ENCODE assay signal across 6 cellular contexts in genomic region chr20:63538204-63539091, GRCh38. TPM values are rescaled to one million over a fixed set of nuclear protein-coding genes. Genes with fewer than 3 reads are reported as not detected.
DNase-seq lines count a peak whose midpoint lies in the region; ATAC-seq, FAIRE-seq and TF ChIP-seq lines count a peak whose summit lies in the region.

No MANE protein-coding gene starts in this region.

- no peaks in the 10 kb centered on the region for H3K9me3 Mint-ChIP-seq in activated B cell treated with CpG ODN at 0.5 μM for 24 hours

- no peaks in the 10 kb centered on the region for H4K20me1 ChIP-seq in HepG2 (ENCODE audit: insufficient read depth, low read length)

- H3K4me2 ChIP-seq in HepG2 (ENCODE audit: low read depth, low read length) = peak overlapping the region; percentile 89

- no peaks in the 10 kb centered on the region for H3K27me3 Mint-ChIP-seq in activated B cell treated with CpG ODN at 0.5 μM for 24 hours

- TF ChIP-seq EP300 in HepG2 (IDR thresholded peaks at IDR 0.05; ENCODE audit: low read depth in 2 of 2, low read length in 2 of 2) = no peak
- no peak for TF ChIP-seq EP300 in HepG2 (CRISPR knock-in tag; IDR thresholded peaks at IDR 0.05; ENCODE audit: borderline replicate concordance)

- DNase-seq in NCI-H748 (lab: John Stamatoyannopoulos, UW; ENCODE audit: unreplicated experiment) = peak; percentile 58
- no peak for DNase-seq in NCI-H748 treated with DMSO at 0.1 percent for 48 hours (lab: John Stamatoyannopoulos, UW)
- DNase-seq in activated B cell treated with CpG ODN at 0.5 μM for 24 hours = no peak
- DNase-seq in HepG2 (ENCODE audit: low spot score) = peak; percentile 67
- DNase-seq in AG08396 (ENCODE audit: low spot score) = no peak
- DNase-seq in islet precursor cell = no peak

- peak overlapping the region; percentile 37 to 76 (median 64); a peak in 4 of 6 replicates for H3K4me3 ChIP-seq in HepG2 (replicated peaks in 1 of 3; ENCODE audit: insufficient read depth in 1 of 3, low read depth in 2 of 3, low read length in 3 of 3)

- in situ Hi-C loops in HepG2 (cut with HindIII; ENCODE audit: extremely low pct_ligation_motif_present, low pct_unique_long_range_greater_than_20kb) = loop anchor here (5.0 kb wide), 1 partner anchor 39 kb away; no protein-coding TSS in a partner anchor

- H3K36me3 Mint-ChIP-seq in activated B cell treated with CpG ODN at 0.5 μM for 24 hours (ENCODE audit: low read depth) = no peaks in the 10 kb centered on the region

- H3K27me3 ChIP-seq in HepG2 (ENCODE audit: control insufficient read depth in 1 of 2, insufficient read depth in 2 of 2, low read length in 2 of 2) = peaks cover 49 to 69% of the 10 kb centered on the region in 2 experiments

- H3K36me3 ChIP-seq in HepG2 (replicated peaks in 1 of 2; ENCODE audit: control insufficient read depth in 1 of 2, insufficient read depth in 2 of 2, low read length in 2 of 2) = no peaks in the 10 kb centered on the region

- no peaks in the 10 kb centered on the region for H3K79me2 ChIP-seq in HepG2 (ENCODE audit: insufficient read depth, low read length)

- peak; percentile 2 for ATAC-seq in activated B cell treated with CpG ODN at 0.5 μM for 24 hours (ENCODE audit: low read depth)
- ATAC-seq in HepG2 = peak; percentile 50

- no TSS peak for BruUV-seq in HepG2 (replicated peaks; lab: Mats Ljungman, UMichigan)

- POLR2A ChIA-PET in activated B cell treated with CpG ODN at 0.5 μM for 24 hours (lab: Charles Lee) = interaction anchor here (0.5 to 10.6 kb wide), 35 partner anchors 9 to 541 kb away, joined by 3 to 179 read pairs (median 5); partner anchors contain the start of genes ARFRP1, FNDC11, GMEB2 and HELZ2
- POLR2A ChIA-PET in HepG2 (lab: Yijun Ruan, JAX) = interaction anchor here (0.7 to 2.7 kb wide), 27 partner anchors 8 to 543 kb away, joined by 3 to 26 read pairs (median 5); partner anchors contain the start of genes GMEB2, HELZ2, LIME1 and PPDPF

- H2AFZ ChIP-seq in HepG2 (ENCODE audit: low read length) = no peak overlapping the region

- H3K27ac Mint-ChIP-seq in activated B cell treated with CpG ODN at 0.5 μM for 24 hours = peak overlapping the region; percentile 80

- H3K9ac ChIP-seq in HepG2 (ENCODE audit: insufficient read depth, low read depth, low read length) = 0 out of 2 replicates have a peak overlapping the region, but pooled peaks have one; percentile 53

- no peaks in the 10 kb centered on the region for H3K9me3 ChIP-seq in HepG2 (ENCODE audit: low read length)

- TF ChIP-seq POLR2A in HepG2 (IDR thresholded peaks at IDR 0.05; ENCODE audit: insufficient read depth in 1 of 2, low read depth in 2 of 2, low read length in 2 of 2) = no peak

- intact Hi-C loops in activated B cell treated with CpG ODN at 0.5 μM for 24 hours (cut with micrococcal nuclease) (loop anchor here (1.0 to 5.0 kb wide), 11 partner anchors 15 to 519 kb away; partner anchors contain the start of genes ARFRP1, C20orf204, LIME1 and SLC2A4RG), HepG2 (cut with micrococcal nuclease; ENCODE audit: unreplicated experiment) (loop anchor here (1.0 to 10.0 kb wide), 7 partner anchors 35 to 434 kb away; partner anchors contain the start of genes GMEB2, LIME1, RTEL1 and SLC2A4RG)

- no peak for TF ChIP-seq RAD21 in HepG2 (CRISPR knock-in tag; IDR thresholded peaks at IDR 0.05)

- TF ChIP-seq CTCF in activated B cell treated with CpG ODN at 0.5 μM for 24 hours (IDR thresholded peaks at IDR 0.05) (no peak), HepG2 (CRISPR knock-in tag; IDR thresholded peaks at IDR 0.05) (no peak; the same call in 1 of the 2 replicates)

- 23% methylated on average over 26 of the region's 27 CpGs for WGBS in HepG2 (ENCODE audit: low lambda C conversion rate)

- no peak overlapping the region for H3K27ac ChIP-seq in HepG2 (ENCODE audit: extremely low read length, insufficient read depth, low read length)

- CTCF ChIA-PET in activated B cell treated with CpG ODN at 0.5 μM for 24 hours (lab: Charles Lee) (interaction anchor here (0.9 to 3.1 kb wide), 21 partner anchors 13 to 501 kb away, joined by 3 to 27 read pairs (median 4); partner anchors contain the start of genes ARFRP1, GMEB2, HELZ2 and RTEL1), HepG2 (lab: Yijun Ruan, JAX; ENCODE audit: low intra/inter-chr PET ratio, low total read pairs) (interaction anchor here (1.1 to 2.7 kb wide), 6 partner anchors 35 to 531 kb away, joined by 3 to 29 read pairs (median 8); partner anchors contain the start of genes HELZ2 and TPD52L2)

- FAIRE-seq in HepG2 (lab: Jason Lieb, UNC) = no peak

- H3K4me1 ChIP-seq in HepG2 (ENCODE audit: insufficient read depth, low read length) = peaks cover 48% of the 10 kb centered on the region

- peaks cover 31% of the 10 kb centered on the region for H3K4me1 Mint-ChIP-seq in activated B cell treated with CpG ODN at 0.5 μM for 24 hours

- H3K4me3 Mint-ChIP-seq in activated B cell treated with CpG ODN at 0.5 μM for 24 hours = peak overlapping the region; percentile 80

RNA-seq across cellular contexts. Expression of gene PTK6, which starts 1.3 kb away (rescaled TPM):
- total RNA-seq in activated B cell treated with CpG ODN at 0.5 μM for 24 hours (0.49 and 0.69 TPM in 2 replicates), HepG2 (2016; rRNA removed; fragmentation: Illumina TruSeq; extraction: Trizol) (not detected in 2 replicates)
- total RNA-seq in HepG2 (2016; cell fraction: cytosol; rRNA removed; fragmentation: Illumina TruSeq; extraction: Trizol; ENCODE audit: low read depth) = not detected in 2 replicates
- total RNA-seq in HepG2 (2016; cell fraction: insoluble cytoplasmic fraction; rRNA removed; fragmentation: Illumina TruSeq; extraction: Trizol) = not detected in 2 replicates
- total RNA-seq in HepG2 (2016; cell fraction: membrane; rRNA removed; fragmentation: Illumina TruSeq; extraction: Trizol) = not detected in 2 replicates
- not detected in 2 replicates for total RNA-seq in HepG2 (2016; cell fraction: nucleus; rRNA removed; fragmentation: Illumina TruSeq; extraction: Trizol)
- polyA plus RNA-seq in HepG2 (2011; rRNA removed) = 0.07 and 0.08 TPM in 2 replicates
- 0.05 and 0.08 TPM in 2 replicates for polyA plus RNA-seq in HepG2 (2011; cell fraction: cytosol; rRNA removed)
- 0.27 and 0.42 TPM in 2 replicates for polyA plus RNA-seq in HepG2 (2011; cell fraction: nucleus; rRNA removed)
- polyA plus RNA-seq in HepG2 (2012) = 0.09 and 0.11 TPM in 2 replicates
- polyA plus RNA-seq in HepG2 (2016; cell fraction: cytosol; fragmentation: Illumina TruSeq; extraction: Trizol; ENCODE audit: low read depth) = not detected in 2 replicates
- polyA plus RNA-seq in HepG2 (2016; cell fraction: insoluble cytoplasmic fraction; fragmentation: Illumina TruSeq; extraction: Trizol; ENCODE audit: low read depth) = not detected in 2 replicates
- polyA plus RNA-seq in HepG2 (2016; cell fraction: membrane; fragmentation: Illumina TruSeq; extraction: Trizol; ENCODE audit: low read depth) = not detected in 2 replicates
- polyA plus RNA-seq in HepG2 (2016; cell fraction: nucleus; fragmentation: Illumina TruSeq; extraction: Trizol; ENCODE audit: insufficient read depth, low read depth) = not detected in 2 replicates
- 0.18 and 9.4 TPM in 2 replicates for polyA minus RNA-seq in HepG2 (2011; rRNA and poly(A)+ RNA removed; ENCODE audit: low replicate concordance)
- not detected in 2 replicates for polyA minus RNA-seq in HepG2 (2011; cell fraction: cytosol; rRNA and poly(A)+ RNA removed)
- 0.12 and 0.13 TPM in 2 replicates for polyA minus RNA-seq in HepG2 (2011; cell fraction: nucleus; rRNA and poly(A)+ RNA removed)

RNA-seq across cellular contexts. Expression of gene SRMS, which starts 9.1 kb away (rescaled TPM):
- total RNA-seq in activated B cell treated with CpG ODN at 0.5 μM for 24 hours (0.16 TPM in 1 of 2 replicates, not detected in the other), HepG2 (2016; rRNA removed; fragmentation: Illumina TruSeq; extraction: Trizol) (not detected in 2 replicates)
- not detected in 2 replicates for total RNA-seq in HepG2 (2016; cell fraction: cytosol; rRNA removed; fragmentation: Illumina TruSeq; extraction: Trizol; ENCODE audit: low read depth)
- total RNA-seq in HepG2 (2016; cell fraction: insoluble cytoplasmic fraction; rRNA removed; fragmentation: Illumina TruSeq; extraction: Trizol) = not detected in 2 replicates
- not detected in 2 replicates for total RNA-seq in HepG2 (2016; cell fraction: membrane; rRNA removed; fragmentation: Illumina TruSeq; extraction: Trizol)
- not detected in 2 replicates for total RNA-seq in HepG2 (2016; cell fraction: nucleus; rRNA removed; fragmentation: Illumina TruSeq; extraction: Trizol)
- polyA plus RNA-seq in HepG2 (2011; rRNA removed) = 0.09 TPM in 1 of 2 replicates, not detected in the other
- not detected in 2 replicates for polyA plus RNA-seq in HepG2 (2011; cell fraction: cytosol; rRNA removed)
- polyA plus RNA-seq in HepG2 (2011; cell fraction: nucleus; rRNA removed) = 0.10 and 0.37 TPM in 2 replicates
- 0.17 TPM in 1 of 2 replicates, not detected in the other for polyA plus RNA-seq in HepG2 (2012)
- not detected in 2 replicates for polyA plus RNA-seq in HepG2 (2016; cell fraction: cytosol; fragmentation: Illumina TruSeq; extraction: Trizol; ENCODE audit: low read depth)
- polyA plus RNA-seq in HepG2 (2016; cell fraction: insoluble cytoplasmic fraction; fragmentation: Illumina TruSeq; extraction: Trizol; ENCODE audit: low read depth) = not detected in 2 replicates
- not detected in 2 replicates for polyA plus RNA-seq in HepG2 (2016; cell fraction: membrane; fragmentation: Illumina TruSeq; extraction: Trizol; ENCODE audit: low read depth)
- polyA plus RNA-seq in HepG2 (2016; cell fraction: nucleus; fragmentation: Illumina TruSeq; extraction: Trizol; ENCODE audit: insufficient read depth, low read depth) = not detected in 2 replicates
- polyA minus RNA-seq in HepG2 (2011; rRNA and poly(A)+ RNA removed; ENCODE audit: low replicate concordance) = 0.28 TPM in 1 of 2 replicates, not detected in the other
- polyA minus RNA-seq in HepG2 (2011; cell fraction: cytosol; rRNA and poly(A)+ RNA removed) = not detected in 2 replicates
- polyA minus RNA-seq in HepG2 (2011; cell fraction: nucleus; rRNA and poly(A)+ RNA removed) = not detected in 2 replicates

RNA-seq across cellular contexts. Expression of gene FNDC11, which starts 15.5 kb away (rescaled TPM):
- total RNA-seq in activated B cell treated with CpG ODN at 0.5 μM for 24 hours (0.78 and 1.3 TPM in 2 replicates), HepG2 (2016; rRNA removed; fragmentation: Illumina TruSeq; extraction: Trizol) (not detected in 2 replicates)
- total RNA-seq in HepG2 (2016; cell fraction: cytosol; rRNA removed; fragmentation: Illumina TruSeq; extraction: Trizol; ENCODE audit: low read depth) = not detected in 2 replicates
- total RNA-seq in HepG2 (2016; cell fraction: insoluble cytoplasmic fraction; rRNA removed; fragmentation: Illumina TruSeq; extraction: Trizol) = not detected in 2 replicates
- total RNA-seq in HepG2 (2016; cell fraction: membrane; rRNA removed; fragmentation: Illumina TruSeq; extraction: Trizol) = not detected in 2 replicates
- total RNA-seq in HepG2 (2016; cell fraction: nucleus; rRNA removed; fragmentation: Illumina TruSeq; extraction: Trizol) = not detected in 2 replicates
- 0.07 and 0.13 TPM in 2 replicates for polyA plus RNA-seq in HepG2 (2011; rRNA removed)
- 0.19 and 0.23 TPM in 2 replicates for polyA plus RNA-seq in HepG2 (2011; cell fraction: cytosol; rRNA removed)
- polyA plus RNA-seq in HepG2 (2011; cell fraction: nucleus; rRNA removed) = 0.45 and 0.48 TPM in 2 replicates
- 0.05 TPM in 1 of 2 replicates, not detected in the other for polyA plus RNA-seq in HepG2 (2012)
- polyA plus RNA-seq in HepG2 (2016; cell fraction: cytosol; fragmentation: Illumina TruSeq; extraction: Trizol; ENCODE audit: low read depth) = not detected in 2 replicates
- polyA plus RNA-seq in HepG2 (2016; cell fraction: insoluble cytoplasmic fraction; fragmentation: Illumina TruSeq; extraction: Trizol; ENCODE audit: low read depth) = not detected in 2 replicates
- not detected in 2 replicates for polyA plus RNA-seq in HepG2 (2016; cell fraction: membrane; fragmentation: Illumina TruSeq; extraction: Trizol; ENCODE audit: low read depth)
- not detected in 2 replicates for polyA plus RNA-seq in HepG2 (2016; cell fraction: nucleus; fragmentation: Illumina TruSeq; extraction: Trizol; ENCODE audit: insufficient read depth, low read depth)
- polyA minus RNA-seq in HepG2 (2011; rRNA and poly(A)+ RNA removed; ENCODE audit: low replicate concordance) = 0.10 and 0.84 TPM in 2 replicates
- polyA minus RNA-seq in HepG2 (2011; cell fraction: cytosol; rRNA and poly(A)+ RNA removed) = not detected in 2 replicates
- polyA minus RNA-seq in HepG2 (2011; cell fraction: nucleus; rRNA and poly(A)+ RNA removed) = not detected in 2 replicates

RNA-seq across cellular contexts. Expression of gene PPDPF, which starts 17.9 kb away (rescaled TPM):
- 170 and 172 TPM in 2 replicates for total RNA-seq in activated B cell treated with CpG ODN at 0.5 μM for 24 hours
- total RNA-seq in HepG2 (2016; rRNA removed; fragmentation: Illumina TruSeq; extraction: Trizol) = 6.0 and 7.0 TPM in 2 replicates
- total RNA-seq in HepG2 (2016; cell fraction: cytosol; rRNA removed; fragmentation: Illumina TruSeq; extraction: Trizol; ENCODE audit: low read depth) = 21.9 and 23.8 TPM in 2 replicates
- total RNA-seq in HepG2 (2016; cell fraction: insoluble cytoplasmic fraction; rRNA removed; fragmentation: Illumina TruSeq; extraction: Trizol) = 4.3 and 5.4 TPM in 2 replicates
- 16.4 and 22.5 TPM in 2 replicates for total RNA-seq in HepG2 (2016; cell fraction: membrane; rRNA removed; fragmentation: Illumina TruSeq; extraction: Trizol)
- total RNA-seq in HepG2 (2016; cell fraction: nucleus; rRNA removed; fragmentation: Illumina TruSeq; extraction: Trizol) = 5.4 and 6.2 TPM in 2 replicates
- polyA plus RNA-seq in HepG2 (2011; rRNA removed) = 1.8 and 2.2 TPM in 2 replicates
- polyA plus RNA-seq in HepG2 (2011; cell fraction: cytosol; rRNA removed) = 2.4 and 6.2 TPM in 2 replicates
- 6.3 and 9.5 TPM in 2 replicates for polyA plus RNA-seq in HepG2 (2011; cell fraction: nucleus; rRNA removed)
- polyA plus RNA-seq in HepG2 (2012) = 12.0 and 18.6 TPM in 2 replicates
- polyA plus RNA-seq in HepG2 (2016; cell fraction: cytosol; fragmentation: Illumina TruSeq; extraction: Trizol; ENCODE audit: low read depth) = 606 and 718 TPM in 2 replicates
- 42.4 and 57.7 TPM in 2 replicates for polyA plus RNA-seq in HepG2 (2016; cell fraction: insoluble cytoplasmic fraction; fragmentation: Illumina TruSeq; extraction: Trizol; ENCODE audit: low read depth)
- polyA plus RNA-seq in HepG2 (2016; cell fraction: membrane; fragmentation: Illumina TruSeq; extraction: Trizol; ENCODE audit: low read depth) = 288 and 295 TPM in 2 replicates
- polyA plus RNA-seq in HepG2 (2016; cell fraction: nucleus; fragmentation: Illumina TruSeq; extraction: Trizol; ENCODE audit: insufficient read depth, low read depth) = 40.1 and 40.2 TPM in 2 replicates
- 8.4 and 13.9 TPM in 2 replicates for polyA minus RNA-seq in HepG2 (2011; rRNA and poly(A)+ RNA removed; ENCODE audit: low replicate concordance)
- polyA minus RNA-seq in HepG2 (2011; cell fraction: cytosol; rRNA and poly(A)+ RNA removed) = 15.8 and 39.4 TPM in 2 replicates
- polyA minus RNA-seq in HepG2 (2011; cell fraction: nucleus; rRNA and poly(A)+ RNA removed) = 4.5 and 4.8 TPM in 2 replicates

RNA-seq across cellular contexts. Expression of gene HELZ2, which starts 35.6 kb away (rescaled TPM):
- total RNA-seq in activated B cell treated with CpG ODN at 0.5 μM for 24 hours = 25.4 and 28.9 TPM in 2 replicates
- total RNA-seq in HepG2 (2016; rRNA removed; fragmentation: Illumina TruSeq; extraction: Trizol) = 8.4 and 10.1 TPM in 2 replicates
- 1.7 and 2.1 TPM in 2 replicates for total RNA-seq in HepG2 (2016; cell fraction: cytosol; rRNA removed; fragmentation: Illumina TruSeq; extraction: Trizol; ENCODE audit: low read depth)
- total RNA-seq in HepG2 (2016; cell fraction: insoluble cytoplasmic fraction; rRNA removed; fragmentation: Illumina TruSeq; extraction: Trizol) = 6.8 and 10.0 TPM in 2 replicates
- total RNA-seq in HepG2 (2016; cell fraction: membrane; rRNA removed; fragmentation: Illumina TruSeq; extraction: Trizol) = 2.8 and 4.3 TPM in 2 replicates
- 12.8 and 18.4 TPM in 2 replicates for total RNA-seq in HepG2 (2016; cell fraction: nucleus; rRNA removed; fragmentation: Illumina TruSeq; extraction: Trizol)
- 9.6 and 16.1 TPM in 2 replicates for polyA plus RNA-seq in HepG2 (2011; rRNA removed)
- polyA plus RNA-seq in HepG2 (2011; cell fraction: cytosol; rRNA removed) = 4.5 and 6.0 TPM in 2 replicates
- polyA plus RNA-seq in HepG2 (2011; cell fraction: nucleus; rRNA removed) = 39.6 and 48.2 TPM in 2 replicates
- polyA plus RNA-seq in HepG2 (2012) = 12.3 and 14.4 TPM in 2 replicates
- polyA plus RNA-seq in HepG2 (2016; cell fraction: cytosol; fragmentation: Illumina TruSeq; extraction: Trizol; ENCODE audit: low read depth) = 0.26 and 0.46 TPM in 2 replicates
- polyA plus RNA-seq in HepG2 (2016; cell fraction: insoluble cytoplasmic fraction; fragmentation: Illumina TruSeq; extraction: Trizol; ENCODE audit: low read depth) = 5.2 and 6.9 TPM in 2 replicates
- 0.43 and 0.84 TPM in 2 replicates for polyA plus RNA-seq in HepG2 (2016; cell fraction: membrane; fragmentation: Illumina TruSeq; extraction: Trizol; ENCODE audit: low read depth)
- polyA plus RNA-seq in HepG2 (2016; cell fraction: nucleus; fragmentation: Illumina TruSeq; extraction: Trizol; ENCODE audit: insufficient read depth, low read depth) = 17.4 and 18.8 TPM in 2 replicates
- 33.2 and 74.9 TPM in 2 replicates for polyA minus RNA-seq in HepG2 (2011; rRNA and poly(A)+ RNA removed; ENCODE audit: low replicate concordance)
- 41.7 and 42.0 TPM in 2 replicates for polyA minus RNA-seq in HepG2 (2011; cell fraction: cytosol; rRNA and poly(A)+ RNA removed)
- 35.3 and 47.0 TPM in 2 replicates for polyA minus RNA-seq in HepG2 (2011; cell fraction: nucleus; rRNA and poly(A)+ RNA removed)

Comparison
In these comparisons a context has a peak if more than half of its experiments do, and no peak if none do; other contexts are left out.
1. DNase-seq: peak in NCI-H748 (single experiment) and HepG2 (single experiment); none in NCI-H748 treated with DMSO at 0.1 percent for 48 hours (single experiment), activated B cell treated with CpG ODN at 0.5 μM for 24 hours (single experiment), AG08396 (single experiment) and islet precursor cell (single experiment).